Comparison of ENCODE assay signal across 9 cellular contexts in genomic region chr11:45655347-45655756, GRCh38. TPM values are rescaled to one million over a fixed set of nuclear protein-coding genes. Genes with fewer than 3 reads are reported as not detected.
DNase-seq lines count a peak whose midpoint lies in the region; ATAC-seq lines count a peak whose summit lies in the region.
"Had no signal": no experiment of that assay in that cellular context is flagged by ENCODE, and none has a peak within 500 bp of the region (broad histone marks: within the 10 kb centered on the region; RNA-seq: fewer than 3 reads in every experiment).

No MANE protein-coding gene starts in this region.

- H3K27ac ChIP-seq in mesenchymal stem cell (ENCODE audit: low read length, poor library complexity, severe bottlenecking): no peak overlapping the region

- peaks cover 22% of the 10 kb centered on the region for H3K4me1 ChIP-seq in mesenchymal stem cell (ENCODE audit: control insufficient read depth, insufficient read depth, low read depth, low read length)

- no peaks in the 10 kb centered on the region for H3K9me3 Mint-ChIP-seq in effector memory CD8-positive, alpha-beta T cell

- no peaks in the 10 kb centered on the region for H3K9me3 ChIP-seq in mesenchymal stem cell (ENCODE audit: control insufficient read depth, low read length)

- 14% methylated on average over 14 of the region's 16 CpGs for WGBS in mesenchymal stem cell

- H3K36me3 Mint-ChIP-seq in effector memory CD8-positive, alpha-beta T cell (ENCODE audit: insufficient read depth): no peaks in the 10 kb centered on the region
- H3K36me3 Mint-ChIP-seq: activated naive CD8-positive, alpha-beta T cell had no signal

- H3K18ac ChIP-seq in mesenchymal stem cell (ENCODE audit: low read depth in 1 of 2, low read length in 2 of 2): no peak overlapping the region

- peaks cover 0 to 15% of the 10 kb centered on the region in 2 experiments for H3K27me3 ChIP-seq in mesenchymal stem cell (ENCODE audit: control insufficient read depth in 1 of 2, insufficient read depth in 1 of 2, low read length in 2 of 2)

- H2BK15ac ChIP-seq in mesenchymal stem cell (ENCODE audit: low read depth, poor library complexity, severe bottlenecking): no peak overlapping the region

- no peak overlapping the region for H4K8ac ChIP-seq in mesenchymal stem cell (ENCODE audit: low read length)

- H2BK5ac ChIP-seq in mesenchymal stem cell (ENCODE audit: low read depth, low read length, poor library complexity, severe bottlenecking): no peak overlapping the region

- no peak overlapping the region for H3K27ac Mint-ChIP-seq in effector memory CD8-positive, alpha-beta T cell
- H3K27ac Mint-ChIP-seq: activated naive CD8-positive, alpha-beta T cell had no signal

- no peak overlapping the region for H4K91ac ChIP-seq in mesenchymal stem cell (ENCODE audit: low read length)

- no peak overlapping the region for H3K4me3 ChIP-seq in mesenchymal stem cell (ENCODE audit: insufficient read depth in 1 of 2, low read depth in 1 of 2, low read length in 2 of 2)

- H2BK120ac ChIP-seq in mesenchymal stem cell (ENCODE audit: low read depth, low read length): no peak overlapping the region

- no peak overlapping the region for H2AFZ ChIP-seq in mesenchymal stem cell (ENCODE audit: low read depth, low read length)

- peaks cover 4 to 11% of the 10 kb centered on the region in 2 donors for H3K4me1 Mint-ChIP-seq in effector memory CD8-positive, alpha-beta T cell (ENCODE audit: low read depth in 2 of 2)

- peaks cover 2% of the 10 kb centered on the region for H3K79me1 ChIP-seq in mesenchymal stem cell (replicated peaks; ENCODE audit: low read length, poor library complexity, severe bottlenecking)

- H3K14ac ChIP-seq in mesenchymal stem cell (ENCODE audit: low read length in 2 of 2): peak overlapping the region in 1 of 2 experiments; percentile 8

- H3K9ac ChIP-seq in mesenchymal stem cell (ENCODE audit: low read length): no peak overlapping the region

- no peak overlapping the region for H3K4me2 ChIP-seq in mesenchymal stem cell (ENCODE audit: low read length, poor library complexity, severe bottlenecking)

- H3K4ac ChIP-seq in mesenchymal stem cell (ENCODE audit: low read depth in 1 of 2, low read length in 2 of 2): no peak overlapping the region

- peaks cover 0 to 12% of the 10 kb centered on the region in 2 experiments for H3K36me3 ChIP-seq in mesenchymal stem cell (ENCODE audit: control insufficient read depth in 1 of 2, insufficient read depth in 2 of 2, low read depth in 1 of 2, low read length in 2 of 2)

- H3K27me3 Mint-ChIP-seq in effector memory CD8-positive, alpha-beta T cell: peaks cover 17 to 83% of the 10 kb centered on the region in 2 donors

- DNase-seq in DMS53 (lab: John Stamatoyannopoulos, UW) (peak; percentile 81), NCI-H69 (lab: John Stamatoyannopoulos, UW) (peak; percentile 87), mesenchymal stem cell (peak; percentile 74)
- peak; percentile 6 to 43 for DNase-seq in activated CD8-positive, alpha-beta memory T cell treated with anti-CD3 and anti-CD28 coated beads for 1 hour (ENCODE audit: extremely low read depth in 1 of 2, low read depth in 1 of 2)
- peak; percentile 36 to 51 (median 41) for DNase-seq in effector memory CD8-positive, alpha-beta T cell
- DNase-seq in stimulated activated CD8-positive, alpha-beta memory T cell treated with anti-CD3 and anti-CD28 coated beads, Interleukin-15, amount 100 ng/mL, for 48 hours (ENCODE audit: low read depth in 2 of 2): peak; percentile 32 to 52

- no peak overlapping the region for H3K23ac ChIP-seq in mesenchymal stem cell (ENCODE audit: low read length in 2 of 2)

- peak; percentile 62 for ATAC-seq in HG02938 (IDR thresholded peaks at IDR 0.05; ENCODE audit: unreplicated experiment)
- peak; percentile 61 for ATAC-seq in effector memory CD8-positive, alpha-beta T cell (replicated peaks)
- ATAC-seq in GM18873 (IDR thresholded peaks at IDR 0.05; ENCODE audit: low FRiP score, unreplicated experiment): no peak

- H2AK5ac ChIP-seq in mesenchymal stem cell (ENCODE audit: low read length, severe bottlenecking): no peak overlapping the region

- H3K4me3 Mint-ChIP-seq in effector memory CD8-positive, alpha-beta T cell: no peak overlapping the region
- H3K4me3 Mint-ChIP-seq: activated naive CD8-positive, alpha-beta T cell had no signal

- no peak overlapping the region for H2BK12ac ChIP-seq in mesenchymal stem cell (ENCODE audit: low read length in 2 of 2)

RNA-seq across cellular contexts. Expression of gene CHST1, which starts 10.1 kb away (rescaled TPM):
- polyA plus RNA-seq in mesenchymal stem cell (2013, experiment 1 of 2): 4.8 TPM
- polyA plus RNA-seq in mesenchymal stem cell (2013, experiment 2 of 2): 5.4 TPM

Comparison
In these comparisons a context has a peak if more than half of its experiments do, and no peak if none do; other contexts are left out.
1. DNase-seq: peak in every context shown above with its lines; median percentile 87 in NCI-H69; 81 in DMS53; 74 in mesenchymal stem cell; 42 in stimulated activated CD8-positive, alpha-beta memory T cell treated with anti-CD3 and anti-CD28 coated beads, Interleukin-15, amount 100 ng/mL, for 48 hours; 41 in effector memory CD8-positive, alpha-beta T cell; 24 in activated CD8-positive, alpha-beta memory T cell treated with anti-CD3 and anti-CD28 coated beads for 1 hour.